In genomic region chr9:73200694-73201432, GRCh38 we compare ENCODE assay signal across 8 cellular contexts. TPM values are rescaled to one million over a fixed set of nuclear protein-coding genes. Genes with fewer than 3 reads are reported as not detected.
DNase-seq lines count a peak whose midpoint lies in the region; ATAC-seq and TF ChIP-seq lines count a peak whose summit lies in the region.

No MANE protein-coding gene starts in this region.

- no peaks in the 10 kb centered on the region for H3K27me3 ChIP-seq in AG04450 (ENCODE audit: control insufficient read depth, insufficient read depth, low read length)

- no peaks in the 10 kb centered on the region for H3K4me1 Mint-ChIP-seq in stimulated activated memory B cell treated with anti-CD40 and anti-IgM and Interleukin-4, amounts not matched to agents 10 μg/mL and 1 μg/mL and 100 μg/mL, for 72 hours

- H3K27me3 Mint-ChIP-seq in stimulated activated memory B cell treated with anti-CD40 and anti-IgM and Interleukin-4, amounts not matched to agents 10 μg/mL and 1 μg/mL and 100 μg/mL, for 72 hours = peaks cover 18% of the 10 kb centered on the region

- no peak overlapping the region for H3K27ac Mint-ChIP-seq in stimulated activated memory B cell treated with anti-CD40 and anti-IgM and Interleukin-4, amounts not matched to agents 10 μg/mL and 1 μg/mL and 100 μg/mL, for 72 hours

- POLR2A ChIA-PET in AG04450 (lab: Yijun Ruan, JAX) = interaction anchor here (0.7 kb wide), 1 partner anchor 1369 kb away, joined by 15 read pairs; no protein-coding TSS in a partner anchor

- H3K9me3 ChIP-seq in AG04450 (ENCODE audit: control insufficient read depth, insufficient read depth, low read length) = no peaks in the 10 kb centered on the region

- H3K9me3 Mint-ChIP-seq in stimulated activated memory B cell treated with anti-CD40 and anti-IgM and Interleukin-4, amounts not matched to agents 10 μg/mL and 1 μg/mL and 100 μg/mL, for 72 hours = no peaks in the 10 kb centered on the region

- H3K4me3 Mint-ChIP-seq in stimulated activated memory B cell treated with anti-CD40 and anti-IgM and Interleukin-4, amounts not matched to agents 10 μg/mL and 1 μg/mL and 100 μg/mL, for 72 hours = no peak overlapping the region

- TF ChIP-seq CTCF in AG04450 (IDR thresholded peaks at IDR 0.05; ENCODE audit: low read depth, low read length) (peak; percentile 61), WI38 (IDR thresholded peaks at IDR 0.05; ENCODE audit: low read depth, low read length) (peak; percentile 10; the same call in 1 of the 2 replicates)

- CTCF ChIA-PET in AG04450 (lab: Charles Lee) = interaction anchor here (0.6 to 4.0 kb wide), 56 partner anchors 8 to 1542 kb away, joined by 3 to 52 read pairs (median 5); no protein-coding TSS in a partner anchor

- ATAC-seq in GM18498 (IDR thresholded peaks at IDR 0.05; ENCODE audit: unreplicated experiment) = peak; percentile 50
- ATAC-seq in stimulated activated memory B cell treated with anti-CD40 and anti-IgM and Interleukin-4, amounts not matched to agents 10 μg/mL and 1 μg/mL and 100 μg/mL, for 72 hours = no peak

- H3K4me3 ChIP-seq in AG04450 (ENCODE audit: low read depth, low read length) (no peak overlapping the region), WI38 (ENCODE audit: low read depth, low read length) (no peak overlapping the region)

- no peak overlapping the region for H3K27ac ChIP-seq in AG04450 (ENCODE audit: low read depth, low read length)

- no peaks in the 10 kb centered on the region for H3K36me3 Mint-ChIP-seq in stimulated activated memory B cell treated with anti-CD40 and anti-IgM and Interleukin-4, amounts not matched to agents 10 μg/mL and 1 μg/mL and 100 μg/mL, for 72 hours

- DNase-seq in AG04450 (ENCODE audit: low read depth, low spot score) (no peak), NCI-H1092 (lab: John Stamatoyannopoulos, UW) (peak; percentile 49), iris pigment epithelial cell (ENCODE audit: low read depth) (peak; percentile 33), UCSD-AML1 (lab: John Stamatoyannopoulos, UW; ENCODE audit: unreplicated experiment) (no peak), T-helper 9 cell (no peak)

RNA-seq across cellular contexts. Expression of gene ANXA1, which starts 49.2 kb away (rescaled TPM):
- 425 and 596 TPM in 2 replicates for polyA plus RNA-seq in AG04450 (2011; rRNA removed)
- polyA minus RNA-seq in AG04450 (2011; rRNA and poly(A)+ RNA removed) = 136 and 158 TPM in 2 replicates

Comparison
In these comparisons a context has a peak if more than half of its experiments do, and no peak if none do; other contexts are left out.
1. DNase-seq: peak in NCI-H1092 (single experiment) and iris pigment epithelial cell (single experiment); none in AG04450 (single experiment), UCSD-AML1 (single experiment) and T-helper 9 cell (single experiment).